In genomic region chr11:62842171-62842717, GRCh38 we compare ENCODE assay signal across 9 cellular contexts. TPM values are rescaled to one million over a fixed set of nuclear protein-coding genes. Genes with fewer than 3 reads are reported as not detected.
DNase-seq lines count a peak whose midpoint lies in the region; ATAC-seq and TF ChIP-seq lines count a peak whose summit lies in the region.
"Had no signal": no experiment of that assay in that cellular context is flagged by ENCODE, and none has a peak within 500 bp of the region (broad histone marks: within the 10 kb centered on the region; RNA-seq: fewer than 3 reads in every experiment).

No MANE protein-coding gene starts in this region.

- H3K4me3 Mint-ChIP-seq in T-helper 2 cell treated with Interferon-gamma antibody and Interleukin-4, amounts not matched to agents 5 μg/mL and 100 μg/mL, for 36 hours = no peak overlapping the region
- H3K4me3 Mint-ChIP-seq in endodermal cell (no peak overlapping the region), naive B cell (no peak overlapping the region)

- peaks cover 7% of the 10 kb centered on the region for H3K9me3 ChIP-seq in endodermal cell (ENCODE audit: control insufficient read depth, low read length)

- 10% methylated on average over 20 to 30 of the region's 30 CpGs for WGBS in endodermal cell (ENCODE audit: insufficient coverage in 1 of 2, insufficient read length in 1 of 2), 2 experiments

- peak overlapping the region; percentile 100 for H3K27ac ChIP-seq in endodermal cell (ENCODE audit: low read depth, low read length)

- ATAC-seq in naive B cell (ENCODE audit: low read depth in 2 of 2) = no peak
- ATAC-seq in GM18498 (IDR thresholded peaks at IDR 0.05; ENCODE audit: unreplicated experiment) = no peak

- no peak overlapping the region for H3K27ac Mint-ChIP-seq in T-helper 2 cell treated with Interferon-gamma antibody and Interleukin-4, amounts not matched to agents 5 μg/mL and 100 μg/mL, for 36 hours
- H3K27ac Mint-ChIP-seq in endodermal cell (no peak overlapping the region), naive B cell (no peak overlapping the region)

- peaks cover 12% of the 10 kb centered on the region for H3K36me3 Mint-ChIP-seq in T-helper 2 cell treated with Interferon-gamma antibody and Interleukin-4, amounts not matched to agents 5 μg/mL and 100 μg/mL, for 36 hours (ENCODE audit: low read depth)
- H3K36me3 Mint-ChIP-seq in endodermal cell (ENCODE audit: low read depth) (peaks cover 7% of the 10 kb centered on the region), naive B cell (peaks cover 4 to 13% of the 10 kb centered on the region in 2 donors)

- H3K4me1 Mint-ChIP-seq in T-helper 2 cell treated with Interferon-gamma antibody and Interleukin-4, amounts not matched to agents 5 μg/mL and 100 μg/mL, for 36 hours (ENCODE audit: low read depth) = peaks cover 21% of the 10 kb centered on the region
- H3K4me1 Mint-ChIP-seq in endodermal cell (peaks cover 6% of the 10 kb centered on the region), naive B cell (peaks cover 6 to 21% (median 18%) of the 10 kb centered on the region in 3 donors)

- DNase-seq in GM20000 (ENCODE audit: low spot score) (peak; percentile 26), endodermal cell (peak; percentile 95), naive B cell (peak; percentile 27), A172 (ENCODE audit: low spot score) (no peak), midbrain (lab: John Stamatoyannopoulos, UW) (no peak), NCI-H2171 (lab: John Stamatoyannopoulos, UW) (no peak)
- peak; percentile 60 for DNase-seq in T-helper 2 cell treated with Interferon-gamma antibody and Interleukin-4, amounts not matched to agents 5 μg/mL and 100 μg/mL, for 36 hours (ENCODE audit: low spot score)

- peak overlapping the region; percentile 76 for H3K4me3 ChIP-seq in endodermal cell (ENCODE audit: low read length)

- H3K4me1 ChIP-seq in endodermal cell (ENCODE audit: control insufficient read depth, insufficient read depth, low read length) = no peaks in the 10 kb centered on the region

- H3K9me3 Mint-ChIP-seq in T-helper 2 cell treated with Interferon-gamma antibody and Interleukin-4, amounts not matched to agents 5 μg/mL and 100 μg/mL, for 36 hours = no peaks in the 10 kb centered on the region
- H3K9me3 Mint-ChIP-seq in endodermal cell = peaks cover 12% of the 10 kb centered on the region
- H3K9me3 Mint-ChIP-seq in naive B cell = peaks cover 0 to 3% (median 0%) of the 10 kb centered on the region in 7 donors

- H3K36me3 ChIP-seq in endodermal cell (ENCODE audit: control insufficient read depth, insufficient read depth, low read length) = peaks cover 7% of the 10 kb centered on the region

- peak overlapping the region; percentile 91 for H3K9ac ChIP-seq in endodermal cell (ENCODE audit: extremely low read depth, low read length, poor library complexity, severe bottlenecking)

- H3K27me3 ChIP-seq in endodermal cell (ENCODE audit: control insufficient read depth, insufficient read depth, low read length, poor library complexity, severe bottlenecking) = no peaks in the 10 kb centered on the region

- H3K27me3 Mint-ChIP-seq in T-helper 2 cell treated with Interferon-gamma antibody and Interleukin-4, amounts not matched to agents 5 μg/mL and 100 μg/mL, for 36 hours (ENCODE audit: low read depth) = no peaks in the 10 kb centered on the region
- no peaks in the 10 kb centered on the region for H3K27me3 Mint-ChIP-seq in endodermal cell (ENCODE audit: insufficient read depth)
- no peaks in the 10 kb centered on the region for H3K27me3 Mint-ChIP-seq in naive B cell

- no peak for TF ChIP-seq CTCF in GM20000 (IDR thresholded peaks at IDR 0.05; ENCODE audit: extremely low read depth, missing control alignments)
- TF ChIP-seq CTCF in endodermal cell (conservative IDR thresholded peaks at IDR 0.05) = no peak

RNA-seq across cellular contexts. Expression of gene WDR74, which starts 2.9 kb away (rescaled TPM):
- 10 to 100 TPM; 44.6 to 48.1 TPM for total RNA-seq in endodermal cell
- 130 TPM for polyA plus RNA-seq in endodermal cell (2013, experiment 1 of 2)
- polyA plus RNA-seq in endodermal cell (2013, experiment 2 of 2) = 195 TPM
- 10 to 100 TPM; 42.0 to 77.0 (median 54.6) TPM for polyA plus RNA-seq in naive B cell (ENCODE audit: low read depth in 6 of 6)
- 92.4 and 104 TPM in 2 replicates for total RNA-seq in A172 (2014; rRNA removed; shearing (Covaris generic))

RNA-seq across cellular contexts. Expression of gene TEX54, which starts 9.6 kb away (rescaled TPM):
- total RNA-seq in endodermal cell = not detected
- not detected for polyA plus RNA-seq in endodermal cell (2013, experiment 1 of 2)
- not detected for polyA plus RNA-seq in endodermal cell (2013, experiment 2 of 2)
- polyA plus RNA-seq in naive B cell (ENCODE audit: low read depth in 6 of 6) = 1 to 10 TPM in 5 of 6 donors, not detected in 1; 2.3 to 7.0 (median 3.7) TPM
- not detected in 2 replicates for total RNA-seq in A172 (2014; rRNA removed; shearing (Covaris generic))
- total RNA-seq: T-helper 1 cell treated with Interleukin-12 subunit alpha and Interleukin-12 subunit beta and Interleukin-4 antibody, amounts not matched to agents 30 ng/mL and 1 ng/mL, for 36 hours had no signal

RNA-seq across cellular contexts. Expression of gene STX5, which starts 10.4 kb away (rescaled TPM):
- total RNA-seq in endodermal cell = 10 to 100 TPM; 36.9 to 37.3 TPM
- 38.8 TPM for polyA plus RNA-seq in endodermal cell (2013, experiment 1 of 2)
- 35.1 TPM for polyA plus RNA-seq in endodermal cell (2013, experiment 2 of 2)
- polyA plus RNA-seq in naive B cell (ENCODE audit: low read depth in 6 of 6) = 10 to 100 TPM; 46.4 to 64.2 (median 51.5) TPM
- 28.0 and 33.8 TPM in 2 replicates for total RNA-seq in A172 (2014; rRNA removed; shearing (Covaris generic))

RNA-seq across cellular contexts. Expression of gene NXF1, which starts 37.0 kb away (rescaled TPM):
- 10 to 100 TPM; 45.8 to 61.4 TPM for total RNA-seq in endodermal cell
- 60.6 TPM for polyA plus RNA-seq in endodermal cell (2013, experiment 1 of 2)
- 59.8 TPM for polyA plus RNA-seq in endodermal cell (2013, experiment 2 of 2)
- polyA plus RNA-seq in naive B cell (ENCODE audit: low read depth in 6 of 6) = 100 to 1,000 TPM in 2 of 6 donors, 10 to 100 TPM in 4; 60.9 to 121 (median 90.6) TPM
- total RNA-seq in A172 (2014; rRNA removed; shearing (Covaris generic)) = 25.9 and 30.0 TPM in 2 replicates

RNA-seq across cellular contexts. Expression of gene SLC3A2, which starts 38.5 kb away (rescaled TPM):
- total RNA-seq in endodermal cell = 100 to 1,000 TPM; 438 to 488 TPM
- 216 TPM for polyA plus RNA-seq in endodermal cell (2013, experiment 1 of 2)
- 179 TPM for polyA plus RNA-seq in endodermal cell (2013, experiment 2 of 2)
- 100 to 1,000 TPM in 2 of 6 donors, 10 to 100 TPM in 4; 63.1 to 135 (median 81.1) TPM for polyA plus RNA-seq in naive B cell (ENCODE audit: low read depth in 6 of 6)
- total RNA-seq in A172 (2014; rRNA removed; shearing (Covaris generic)) = 198 and 207 TPM in 2 replicates

Comparison
In these comparisons a context has a peak if more than half of its experiments do, and no peak if none do; other contexts are left out.
1. DNase-seq: peak in GM20000 (single experiment), T-helper 2 cell treated with Interferon-gamma antibody and Interleukin-4, amounts not matched to agents 5 μg/mL and 100 μg/mL, for 36 hours (single experiment), endodermal cell (single experiment) and naive B cell (single experiment); none in A172 (single experiment), midbrain (single experiment) and NCI-H2171 (single experiment).